In the genomic region with DNA sequence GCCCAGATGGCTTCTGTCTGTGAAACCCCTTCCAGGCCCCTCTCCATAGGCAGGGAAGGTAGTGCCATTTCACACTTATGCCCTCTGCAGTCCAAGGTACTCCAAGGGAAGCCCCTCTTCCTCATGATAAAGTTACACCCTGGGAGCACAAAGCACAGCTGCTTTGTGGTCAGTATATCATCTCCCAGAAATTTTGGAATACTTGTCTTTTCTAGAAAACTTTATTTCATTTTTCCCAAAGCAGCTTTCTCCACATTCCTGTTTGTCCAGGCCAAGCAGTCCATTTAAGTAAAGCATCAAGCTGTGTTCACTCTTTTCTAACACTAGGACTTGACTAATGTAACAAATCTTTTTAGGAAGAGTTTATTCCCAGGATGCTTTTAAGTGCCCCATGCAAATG, we compare ENCODE assay signal across 1 cellular context.
TF ChIP-seq lines count a peak whose summit lies in the region.

No MANE protein-coding gene starts in this region.

TF ChIP-seq in IMR-90, 13 proteins besides CTCF, POLR2A, EP300 and RAD21:
- no peak for TF ChIP-seq NFE2L2 (IDR thresholded peaks at IDR 0.05; ENCODE audit: low read depth, low read length)
- no peak for TF ChIP-seq RCOR1 (IDR thresholded peaks at IDR 0.05; ENCODE audit: insufficient replicate concordance, low read length)
- TF ChIP-seq CHD1 (IDR thresholded peaks at IDR 0.05; ENCODE audit: low read depth, low read length) = no peak
- no peak for TF ChIP-seq MAZ (IDR thresholded peaks at IDR 0.05; ENCODE audit: borderline replicate concordance, low read depth, low read length)
- TF ChIP-seq ELK1 (IDR thresholded peaks at IDR 0.05; ENCODE audit: borderline replicate concordance, low read depth, low read length) = no peak
- TF ChIP-seq MXI1 (IDR thresholded peaks at IDR 0.05; ENCODE audit: borderline replicate concordance, low read depth, low read length) = no peak
- no peak for TF ChIP-seq MAFK (IDR thresholded peaks at IDR 0.05; ENCODE audit: low read depth, low read length)
- no peak for TF ChIP-seq BHLHE40 (IDR thresholded peaks at IDR 0.05; ENCODE audit: low read depth, low read length)
